Comparison of ENCODE assay signal across 8 cellular contexts in genomic region chr5:123670981-123671557, GRCh38.
DNase-seq lines count a peak whose midpoint lies in the region; ATAC-seq, FAIRE-seq and TF ChIP-seq lines count a peak whose summit lies in the region.

No MANE protein-coding gene starts in this region.

- no peak overlapping the region for H3K9ac ChIP-seq in GM12878 (ENCODE audit: control insufficient read depth, insufficient read depth, low read length)

- no peak for TF ChIP-seq POLR2A in heart left ventricle (IDR thresholded peaks at IDR 0.05)
- no peak for TF ChIP-seq POLR2A in GM12878 (IDR thresholded peaks at IDR 0.05; ENCODE audit: low read depth, low read length)

- peak; percentile 73 to 93 (median 83) for TF ChIP-seq CTCF in heart left ventricle (IDR thresholded peaks at IDR 0.05)
- peak; percentile 71 to 74 (median 72) for TF ChIP-seq CTCF in GM12878 (IDR thresholded peaks at IDR 0.05 in 2 of 3, conservative IDR thresholded peaks at IDR 0.05 in 1 of 3; ENCODE audit: control insufficient read depth in 2 of 3, extremely low read depth in 1 of 3, insufficient read depth in 1 of 3, low read depth in 3 of 3, low read length in 3 of 3)

- H3K4me1 ChIP-seq in heart left ventricle (peaks cover 0 to 26% (median 11%) of the 10 kb centered on the region in 12 donors), GM12878 (ENCODE audit: control insufficient read depth, insufficient read depth, low read length) (no peaks in the 10 kb centered on the region)

- SMC1A ChIA-PET in GM12878 (lab: Charles Lee; ENCODE audit: uncharacterized antibody, unreplicated experiment) = interaction anchor here (0.6 to 1.7 kb wide), 13 partner anchors 9 to 1905 kb away, joined by 3 to 4 read pairs (median 3); no protein-coding TSS in a partner anchor

- H3K4me3 ChIP-seq in heart left ventricle (no peak overlapping the region), GM12878 (no peak overlapping the region)

- DNase-seq in heart left ventricle = peak in 4 of 5 donors; percentile 28 to 37 (median 31)
- no peak for DNase-seq in Right ventricle myocardium inferior (ENCODE audit: missing footprints)
- DNase-seq in LHCN-M2 (ENCODE audit: low read depth) = peak; percentile 37
- peak; percentile 63 for DNase-seq in RPMI8226
- DNase-seq in GM12878 (ENCODE audit: low read depth, low spot score) = no peak
- DNase-seq in inferior parietal cortex (ENCODE audit: extremely low spot score) = peak; percentile 87
- DNase-seq in stimulated activated CD4-positive, alpha-beta T cell treated with anti-CD3 and anti-CD28 coated beads, Interleukin-1b, Interleukin-23, amount 100 ng/mL, for 4 hours (ENCODE audit: low read depth in 2 of 2) = peak; percentile 0 to 25

- H3K27ac ChIP-seq in heart left ventricle (no peak overlapping the region), GM12878 (ENCODE audit: control insufficient read depth, insufficient read depth) (no peak overlapping the region)

- ATAC-seq in heart left ventricle (peak in 1 of 4 donors; percentile 25), Right ventricle myocardium inferior (no peak), GM12878 (peak; percentile 27; the same call in 2 of the 3 replicates), GM21360 (IDR thresholded peaks at IDR 0.05; ENCODE audit: unreplicated experiment) (no peak)

- no peaks in the 10 kb centered on the region for H4K20me1 ChIP-seq in GM12878 (ENCODE audit: control insufficient read depth, insufficient read depth)

- H3K27me3 ChIP-seq in heart left ventricle = no peaks in the 10 kb centered on the region
- no peaks in the 10 kb centered on the region for H3K27me3 ChIP-seq in GM12878 (replicated peaks in 1 of 2; ENCODE audit: control insufficient read depth in 2 of 2, insufficient read depth in 2 of 2, low read length in 1 of 2)

- no TSS peak for BruUV-seq in GM12878 (replicated peaks; lab: Mats Ljungman, UMichigan)

- CTCF ChIA-PET in GM12878 (lab: Yijun Ruan, JAX) = interaction anchor here (0.5 to 1.6 kb wide), 21 partner anchors 10 to 1997 kb away, joined by 3 to 7 read pairs (median 3); no protein-coding TSS in a partner anchor

- in situ Hi-C loops in GM12878 (cut with MboI) = loop anchor here (25.0 kb wide), 1 partner anchor 1041 kb away; no protein-coding TSS in a partner anchor

- no peak overlapping the region for H2AFZ ChIP-seq in GM12878 (ENCODE audit: control insufficient read depth, low read depth, low read length)

- 13 to 17% (median 14%) methylated on average over 5 of the region's 5 CpGs for WGBS in heart left ventricle, 4 donors
- 0% methylated on average over 5 of the region's 5 CpGs for WGBS in GM12878 (ENCODE audit: insufficient coverage, insufficient replicate concordance, low lambda C conversion rate, missing lambda C conversion rate)

- H3K36me3 ChIP-seq in heart left ventricle (no peaks in the 10 kb centered on the region), GM12878 (ENCODE audit: control insufficient read depth in 2 of 2, insufficient read depth in 2 of 2, low read length in 1 of 2) (no peaks in the 10 kb centered on the region)

- no peaks in the 10 kb centered on the region for H3K79me2 ChIP-seq in GM12878 (ENCODE audit: control insufficient read depth, insufficient read depth, low read length)

- POLR2A ChIA-PET in GM12878 (lab: Charles Lee) = no interaction called here

- no peak overlapping the region for H3K4me2 ChIP-seq in GM12878 (ENCODE audit: control insufficient read depth, insufficient read depth)

- peaks cover 0 to 4% (median 0%) of the 10 kb centered on the region in 12 donors for H3K9me3 ChIP-seq in heart left ventricle
- H3K9me3 ChIP-seq in GM12878 (replicated peaks; ENCODE audit: control insufficient read depth, insufficient read depth, low read length) = no peaks in the 10 kb centered on the region

- intact Hi-C loops in heart left ventricle (cut with DNase I) (loop anchor here in 5 of 10 donors (5.0 to 10.0 kb wide), 6 partner anchors 141 to 1236 kb away; partner anchors contain the start of gene ZNF608 (in 1 of the 5)), Right ventricle myocardium inferior (cut with DNase I) (no loop called here), GM12878 (cut with micrococcal nuclease; ENCODE audit: unreplicated experiment) (loop anchor here (5.0 to 10.0 kb wide), 3 partner anchors 976 to 1254 kb away; partner anchors contain the start of gene ZNF608)

- peak; percentile 89 for TF ChIP-seq RAD21 in GM12878 (IDR thresholded peaks at IDR 0.05; ENCODE audit: insufficient read depth, low read depth, low read length)

- TF ChIP-seq EP300 in GM12878 (IDR thresholded peaks at IDR 0.05; ENCODE audit: borderline replicate concordance in 1 of 2, control insufficient read depth in 1 of 2, low read depth in 2 of 2, low read length in 2 of 2) = no peak

- RAD21 ChIA-PET in GM12878 (lab: Charles Lee; ENCODE audit: unreplicated experiment) = interaction anchor here (0.7 to 1.4 kb wide), 8 partner anchors 17 to 1947 kb away, joined by 3 to 4 read pairs (median 3); no protein-coding TSS in a partner anchor

- peak; percentile 64 for FAIRE-seq in GM12878 (lab: Jason Lieb, UNC)

TF ChIP-seq in GM12878, 131 proteins besides CTCF, POLR2A, EP300 and RAD21:
- peak; percentile 81 for TF ChIP-seq ZBTB40 (IDR thresholded peaks at IDR 0.05; ENCODE audit: borderline replicate concordance)
- no peak for TF ChIP-seq ZZZ3 (IDR thresholded peaks at IDR 0.05; ENCODE audit: control insufficient read depth, insufficient read length, low read depth)
- TF ChIP-seq ZNF384 (IDR thresholded peaks at IDR 0.05; ENCODE audit: borderline replicate concordance, low read depth, low read length) = peak; percentile 99
- no peak for TF ChIP-seq E4F1 (IDR thresholded peaks at IDR 0.05; ENCODE audit: borderline replicate concordance, partially characterized antibody)
- no peak for TF ChIP-seq NFIC (IDR thresholded peaks at IDR 0.05; ENCODE audit: low read depth, low read length)
- TF ChIP-seq MEF2A (IDR thresholded peaks at IDR 0.05; ENCODE audit: insufficient read depth, low read depth, low read length) = peak; percentile 20; the same call in 1 of the 2 replicates
- TF ChIP-seq SMC3 (IDR thresholded peaks at IDR 0.05; ENCODE audit: borderline replicate concordance, low read length) = peak; percentile 82

Comparison
In these comparisons a context has a peak if more than half of its experiments do, and no peak if none do; other contexts are left out.
1. DNase-seq: peak in heart left ventricle (4 of 5), LHCN-M2 (single experiment), RPMI8226 (single experiment), inferior parietal cortex (single experiment) and stimulated activated CD4-positive, alpha-beta T cell treated with anti-CD3 and anti-CD28 coated beads, Interleukin-1b, Interleukin-23, amount 100 ng/mL, for 4 hours (2 of 2); none in Right ventricle myocardium inferior (single experiment) and GM12878 (single experiment).